In the genomic region with DNA sequence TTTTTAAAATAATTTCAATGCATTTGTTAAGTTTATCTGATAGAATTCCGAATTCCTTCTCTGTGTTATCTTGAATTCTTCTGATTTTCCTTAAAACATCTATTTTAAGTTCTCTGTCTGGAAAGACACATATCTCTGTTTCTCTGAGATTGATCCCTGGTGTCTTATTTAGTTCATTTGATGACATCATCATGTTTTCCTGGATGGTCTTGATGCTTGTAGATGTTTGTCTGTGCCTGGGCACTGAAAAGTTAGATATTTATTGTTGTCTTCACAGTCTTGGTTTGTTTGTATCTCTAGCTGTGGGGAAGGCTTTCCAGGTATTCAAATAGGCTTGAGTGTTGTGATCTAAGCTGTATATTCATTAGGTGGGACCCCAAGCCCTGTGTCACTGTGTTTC, we compare ENCODE assay signal across 7 cellular contexts.
"Had no signal": no experiment of that assay in that cellular context is flagged by ENCODE, and none has a peak within 500 bp of the region (broad histone marks: within the 10 kb centered on the region; RNA-seq: fewer than 3 reads in every experiment).

No MANE protein-coding gene starts in this region.

- H3K4me2 ChIP-seq: KMS-11 had no signal

- DNase-seq: IMR-90, KBM-7, KG1 had no signal

- H3K27ac ChIP-seq: HL-60, KMS-11 had no signal

- H3K4me3 ChIP-seq: K562 had no signal

- ATAC-seq: K562 had no signal

- H3K9ac ChIP-seq: KMS-11 had no signal

- FAIRE-seq: HTR-8/SVneo, K562 had no signal
